Comparison of ENCODE assay signal across 8 cellular contexts in genomic region chr13:29508130-29508873, GRCh38.
DNase-seq lines count a peak whose midpoint lies in the region; ATAC-seq and TF ChIP-seq lines count a peak whose summit lies in the region.

No MANE protein-coding gene starts in this region.

- H3K18ac ChIP-seq in mesendoderm (ENCODE audit: low read length), result no peak overlapping the region

- H3K27ac ChIP-seq in mesendoderm (ENCODE audit: low read depth, low read length), result no peak overlapping the region

- no peak overlapping the region for H3K4ac ChIP-seq in mesendoderm (ENCODE audit: low read depth, low read length)

- H3K36me3 ChIP-seq in mesendoderm (ENCODE audit: control insufficient read depth, insufficient read depth, low read length), result peaks cover 3% of the 10 kb centered on the region

- TF ChIP-seq CTCF in AG04449 (IDR thresholded peaks at IDR 0.05; ENCODE audit: insufficient read depth, low read length, missing control alignments), result peak; percentile 93

- H3K9me3 Mint-ChIP-seq in effector memory CD8-positive, alpha-beta T cell, result no peaks in the 10 kb centered on the region

- no peaks in the 10 kb centered on the region for H3K4me1 ChIP-seq in mesendoderm (ENCODE audit: control insufficient read depth, low read depth, low read length)

- no peak overlapping the region for H3K23ac ChIP-seq in mesendoderm (ENCODE audit: low read length)

- peak overlapping the region in 1 of 2 donors; percentile 27 for H3K27ac Mint-ChIP-seq in effector memory CD8-positive, alpha-beta T cell

- no peak overlapping the region for H4K5ac ChIP-seq in mesendoderm (ENCODE audit: low read length)

- H3K79me1 ChIP-seq in mesendoderm (ENCODE audit: low read length), result no peaks in the 10 kb centered on the region

- H2BK5ac ChIP-seq in mesendoderm (ENCODE audit: low read length), result no peak overlapping the region

- H2BK120ac ChIP-seq in mesendoderm (ENCODE audit: low read depth, low read length), result no peak overlapping the region

- CTCF ChIA-PET in AG04449 (lab: Yijun Ruan, JAX), result interaction anchor here (0.7 to 14.7 kb wide), 62 partner anchors 11 to 624 kb away, joined by 3 to 278 read pairs (median 5); partner anchors contain the start of genes SLC7A1 and UBL3

- H3K27me3 ChIP-seq in mesendoderm (ENCODE audit: insufficient read depth, low read length, poor library complexity), result no peaks in the 10 kb centered on the region

- no peak overlapping the region for H4K8ac ChIP-seq in mesendoderm (ENCODE audit: low read depth, low read length)

- H2AK5ac ChIP-seq in mesendoderm (ENCODE audit: low read length), result no peak overlapping the region

- WGBS in mesendoderm (ENCODE audit: extremely low coverage, insufficient coverage, low lambda C conversion rate), result no CpG with 5 or more reads among the region's 16 CpGs

- DNase-seq in AG04449 (ENCODE audit: low read depth, low spot score), result peak; percentile 40
- peak; percentile 52 to 67 for DNase-seq in NOMO-1 (lab: John Stamatoyannopoulos, UW; ENCODE audit: unreplicated experiment in 2 of 2)
- DNase-seq in activated CD8-positive, alpha-beta memory T cell treated with anti-CD3 and anti-CD28 coated beads for 1 hour (ENCODE audit: extremely low read depth in 1 of 2, low read depth in 1 of 2), result peak; percentile 32 to 69
- DNase-seq in effector memory CD8-positive, alpha-beta T cell, result peak; percentile 61 to 75 (median 63)
- peak; percentile 77 for DNase-seq in mesendoderm
- DNase-seq in stimulated activated CD8-positive, alpha-beta memory T cell treated with anti-CD3 and anti-CD28 coated beads, Interleukin-15, amount 100 ng/mL, for 48 hours (ENCODE audit: low read depth in 2 of 2), result peak; percentile 47 to 51

- H3K4me2 ChIP-seq in mesendoderm (ENCODE audit: low read length), result no peak overlapping the region

- no peaks in the 10 kb centered on the region for H3K79me2 ChIP-seq in mesendoderm (ENCODE audit: control insufficient read depth, insufficient read depth, low read length)

- POLR2A ChIA-PET in AG04449 (lab: Yijun Ruan, JAX), result no interaction called here

- peaks cover 3% of the 10 kb centered on the region for H3K36me3 Mint-ChIP-seq in effector memory CD8-positive, alpha-beta T cell (ENCODE audit: insufficient read depth)

- ATAC-seq in GM18517 (IDR thresholded peaks at IDR 0.05; ENCODE audit: unreplicated experiment) (peak; percentile 59), HG03354 (IDR thresholded peaks at IDR 0.05; ENCODE audit: poor library complexity, severe bottlenecking, unreplicated experiment) (peak; percentile 73)
- peak; percentile 73 for ATAC-seq in effector memory CD8-positive, alpha-beta T cell (replicated peaks)

- no peak overlapping the region for H2BK15ac ChIP-seq in mesendoderm (replicated peaks; ENCODE audit: low read depth)

- peaks cover 6 to 25% of the 10 kb centered on the region in 2 donors for H3K27me3 Mint-ChIP-seq in effector memory CD8-positive, alpha-beta T cell

- no peak overlapping the region for H3K56ac ChIP-seq in mesendoderm (ENCODE audit: low read length)

- H3K9ac ChIP-seq in mesendoderm (ENCODE audit: low read length), result no peak overlapping the region

- no peaks in the 10 kb centered on the region for H3K4me1 Mint-ChIP-seq in effector memory CD8-positive, alpha-beta T cell (ENCODE audit: low read depth in 2 of 2)

- no peak overlapping the region for H3K4me3 Mint-ChIP-seq in effector memory CD8-positive, alpha-beta T cell

- H3K4me3 ChIP-seq in AG04449 (ENCODE audit: low read depth, low read length), result no peak overlapping the region
- H3K4me3 ChIP-seq in mesendoderm (ENCODE audit: low read length), result no peak overlapping the region
